8 cellular contexts compared by ENCODE assay signal in genomic region chr12:74889563-74890236, GRCh38.
DNase-seq lines count a peak whose midpoint lies in the region; ATAC-seq and TF ChIP-seq lines count a peak whose summit lies in the region.

No MANE protein-coding gene starts in this region.

- H3K4me2 ChIP-seq in trophoblast cell (ENCODE audit: low read length), result no peak overlapping the region

- DNase-seq in adipocyte (ENCODE audit: low read depth) (peak; percentile 16), retinal pigment epithelial cell (ENCODE audit: low read depth) (peak; percentile 42), NOMO-1 treated with dmso at 0.1 percent for 144 hours (lab: John Stamatoyannopoulos, UW; ENCODE audit: unreplicated experiment) (no peak), trophoblast cell (no peak), NCI-H1694 treated with DMSO at 0.1 percent for 48 hours (lab: John Stamatoyannopoulos, UW) (no peak)
- no peak for DNase-seq in stimulated activated CD4-positive, alpha-beta T cell treated with anti-CD3 and anti-CD28 coated beads, Interleukin-15, amount 100 ng/mL, for 24 hours

- no peak overlapping the region for H3K14ac ChIP-seq in trophoblast cell (ENCODE audit: low read length)

- peaks cover 15% of the 10 kb centered on the region for H3K4me1 ChIP-seq in adipocyte (ENCODE audit: control insufficient read depth, insufficient read depth, low read length)
- H3K4me1 ChIP-seq in trophoblast cell (ENCODE audit: control insufficient read depth in 1 of 2, insufficient read depth in 2 of 2, low read length in 2 of 2), result peaks cover 0 to 2% of the 10 kb centered on the region in 2 experiments

- H3K27me3 ChIP-seq in adipocyte (replicated peaks; ENCODE audit: control insufficient read depth, insufficient read depth, low read length) (no peaks in the 10 kb centered on the region), trophoblast cell (ENCODE audit: insufficient read depth, low read length) (no peaks in the 10 kb centered on the region)

- H4K8ac ChIP-seq in trophoblast cell (ENCODE audit: low read depth, low read length), result no peak overlapping the region

- H3K36me3 ChIP-seq in adipocyte (ENCODE audit: control insufficient read depth, insufficient read depth, low read length, severe bottlenecking), result no peaks in the 10 kb centered on the region
- no peaks in the 10 kb centered on the region for H3K36me3 ChIP-seq in trophoblast cell (ENCODE audit: control insufficient read depth in 1 of 2, insufficient read depth in 2 of 2, low read length in 2 of 2)

- no peak overlapping the region for H3K27ac ChIP-seq in trophoblast cell (ENCODE audit: low read depth, low read length)

- H2BK12ac ChIP-seq in trophoblast cell (ENCODE audit: low read length), result no peak overlapping the region

- no peak overlapping the region for H2AFZ ChIP-seq in trophoblast cell (ENCODE audit: insufficient read depth, low read length, poor library complexity)

- H3K4ac ChIP-seq in trophoblast cell (ENCODE audit: low read depth, low read length), result no peak overlapping the region

- no peak overlapping the region for H4K91ac ChIP-seq in trophoblast cell (ENCODE audit: low read depth, low read length)

- TF ChIP-seq CTCF in retinal pigment epithelial cell (conservative IDR thresholded peaks at IDR 0.05; ENCODE audit: low read depth, low read length), result no peak

- H2AK5ac ChIP-seq in trophoblast cell (ENCODE audit: low read length), result no peak overlapping the region

- no peak overlapping the region for H2BK5ac ChIP-seq in trophoblast cell (ENCODE audit: low read depth, low read length, poor library complexity)

- H3K4me3 ChIP-seq in adipocyte (ENCODE audit: low read length), result peak overlapping the region; percentile 34
- no peak overlapping the region for H3K4me3 ChIP-seq in retinal pigment epithelial cell (ENCODE audit: low read length)
- H3K4me3 ChIP-seq in trophoblast cell (ENCODE audit: low read depth, low read length), result no peak overlapping the region

- H3K9me3 ChIP-seq in adipocyte (ENCODE audit: control insufficient read depth, low read length), result no peaks in the 10 kb centered on the region
- H3K9me3 ChIP-seq in trophoblast cell (ENCODE audit: insufficient read depth, low read depth, low read length), result peaks cover 2% of the 10 kb centered on the region

- no peak overlapping the region for H3K18ac ChIP-seq in trophoblast cell (ENCODE audit: low read length)

- H2BK120ac ChIP-seq in trophoblast cell (ENCODE audit: insufficient read depth, low read length, poor library complexity), result no peak overlapping the region

- H3K23ac ChIP-seq in trophoblast cell (ENCODE audit: low read length), result no peak overlapping the region

- no peaks in the 10 kb centered on the region for H3K79me2 ChIP-seq in trophoblast cell (ENCODE audit: control insufficient read depth, insufficient read depth, low read length, poor library complexity)

- H4K12ac ChIP-seq in trophoblast cell (ENCODE audit: low read depth, low read length), result no peak overlapping the region

- ATAC-seq in GM19455 (IDR thresholded peaks at IDR 0.05; ENCODE audit: unreplicated experiment) (peak; percentile 22), HG03064 (IDR thresholded peaks at IDR 0.05; ENCODE audit: low read depth, unreplicated experiment) (peak; percentile 56)

- WGBS in trophoblast cell (ENCODE audit: extremely low coverage, insufficient coverage, insufficient read length), result no CpG with 5 or more reads among the region's 3 CpGs

- no peaks in the 10 kb centered on the region for H3K79me1 ChIP-seq in trophoblast cell (ENCODE audit: low read length)

- H3K9ac ChIP-seq in adipocyte (ENCODE audit: low read length), result no peak overlapping the region
- no peak overlapping the region for H3K9ac ChIP-seq in trophoblast cell (ENCODE audit: low read length)

Comparison
In these comparisons a context has a peak if more than half of its experiments do, and no peak if none do; other contexts are left out.
1. DNase-seq: peak in adipocyte (single experiment) and retinal pigment epithelial cell (single experiment); none in NOMO-1 treated with dmso at 0.1 percent for 144 hours (single experiment), trophoblast cell (0 of 2), NCI-H1694 treated with DMSO at 0.1 percent for 48 hours (single experiment) and stimulated activated CD4-positive, alpha-beta T cell treated with anti-CD3 and anti-CD28 coated beads, Interleukin-15, amount 100 ng/mL, for 24 hours (single experiment).